In genomic region chr12:46388427-46388992, GRCh38 we compare ENCODE assay signal across 1 cellular context.
TF ChIP-seq lines count a peak whose summit lies in the region.

No MANE protein-coding gene starts in this region.

TF ChIP-seq in SK-N-SH treated with all-trans-retinoic acid at 6 μM for 48 hours, 23 proteins besides CTCF, POLR2A, EP300 and RAD21:
- TF ChIP-seq PATZ1 (CRISPR knock-in tag; IDR thresholded peaks at IDR 0.05; ENCODE audit: borderline replicate concordance) (no peak), ISL1 (CRISPR knock-in tag; IDR thresholded peaks at IDR 0.05) (0 out of 2 replicates have a peak, but pooled peaks have one; percentile 10)
